22 cellular contexts compared by ENCODE assay signal in the genomic region with DNA sequence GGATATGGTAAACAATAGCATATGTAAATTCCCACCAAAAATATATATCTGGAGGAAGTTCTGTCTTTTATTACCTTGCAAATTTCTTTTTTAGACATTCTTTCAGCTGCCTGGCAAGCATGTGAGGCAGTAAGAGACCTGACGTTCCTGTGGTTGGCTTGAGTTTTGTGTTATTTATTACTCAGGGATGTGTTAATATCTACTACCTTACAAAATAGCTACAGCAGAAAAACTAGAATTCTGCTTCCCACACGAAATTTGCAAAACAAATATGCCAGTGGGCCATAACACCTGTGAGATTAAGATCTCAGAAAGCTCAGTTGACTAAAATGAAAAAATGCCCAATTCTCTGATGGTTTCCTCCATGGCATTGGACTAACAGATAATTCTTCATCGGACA.
A peak's percentile ranks its signal among the peaks of the same experiment; 100 is the strongest.
DNase-seq lines count a peak whose midpoint lies in the region; ATAC-seq, FAIRE-seq and TF ChIP-seq lines count a peak whose summit lies in the region.
"Had no signal": no experiment of that assay in that cellular context is flagged by ENCODE, and none has a peak within 500 bp of the region (broad histone marks: within the 10 kb centered on the region; RNA-seq: fewer than 3 reads in every experiment).

No MANE protein-coding gene starts in this region.

- H3K4me3 ChIP-seq in kidney (ENCODE audit: low read length in 2 of 2), result no peak overlapping the region
- H3K4me3 ChIP-seq: left lung, SK-N-MC, spleen had no signal

- no peaks in the 10 kb centered on the region for H3K4me1 Mint-ChIP-seq in activated CD8-positive, alpha-beta T cell treated with anti-CD3 and anti-CD28 coated beads, Interleukin-2, amount 10 ng/mL, durations not matched to agents 7 days and 5 days (ENCODE audit: low read depth)

- no peaks in the 10 kb centered on the region for H3K9me3 ChIP-seq in kidney (ENCODE audit: control insufficient read depth in 1 of 2, low read length in 2 of 2)
- H3K9me3 ChIP-seq: left lung, spleen had no signal

- intact Hi-C loops in sciatic nerve (cut with DNase I), result no loop called here
- intact Hi-C loops in kidney (cut with DNase I), result no loop called here

- TF ChIP-seq CTCF in GM13977 (IDR thresholded peaks at IDR 0.05; ENCODE audit: extremely low read depth, insufficient read depth, missing control alignments) (no peak), kidney (IDR thresholded peaks at IDR 0.05; ENCODE audit: borderline replicate concordance, extremely low read depth, insufficient read depth) (no peak)

- H3K36me3 Mint-ChIP-seq in activated CD8-positive, alpha-beta T cell treated with anti-CD3 and anti-CD28 coated beads, Interleukin-2, amount 10 ng/mL, durations not matched to agents 7 days and 5 days (ENCODE audit: low read depth), result no peaks in the 10 kb centered on the region
- H3K36me3 Mint-ChIP-seq: activated naive CD8-positive, alpha-beta T cell treated with anti-CD3 and anti-CD28 coated beads, Interleukin-2, amount 10 ng/mL, durations not matched to agents 7 days and 5 days had no signal

- CTCF ChIA-PET in activated CD8-positive, alpha-beta T cell treated with anti-CD3 and anti-CD28 coated beads, Interleukin-2, amount 10 ng/mL, durations not matched to agents 7 days and 5 days (lab: Charles Lee), result interaction anchor here (1.5 kb wide), 1 partner anchor 8 kb away, joined by 5 read pairs; no protein-coding TSS in a partner anchor

- no peaks in the 10 kb centered on the region for H3K36me3 ChIP-seq in kidney (ENCODE audit: control insufficient read depth in 1 of 2, insufficient read depth in 2 of 2, low read length in 2 of 2)
- H3K36me3 ChIP-seq: left lung, spleen had no signal

- in situ Hi-C loops in GM13977 (cut with MboI; ENCODE audit: low pct_unique_long_range_greater_than_20kb, low sequenced_read_pairs, unreplicated experiment), result no loop called here

- H3K27me3 Mint-ChIP-seq in activated CD8-positive, alpha-beta T cell treated with anti-CD3 and anti-CD28 coated beads, Interleukin-2, amount 10 ng/mL, durations not matched to agents 7 days and 5 days (ENCODE audit: low read depth), result peaks cover 6% of the 10 kb centered on the region

- H3K27ac Mint-ChIP-seq in activated CD8-positive, alpha-beta T cell treated with anti-CD3 and anti-CD28 coated beads, Interleukin-2, amount 10 ng/mL, durations not matched to agents 7 days and 5 days, result no peak overlapping the region
- H3K27ac Mint-ChIP-seq: activated naive CD8-positive, alpha-beta T cell treated with anti-CD3 and anti-CD28 coated beads, Interleukin-2, amount 10 ng/mL, durations not matched to agents 7 days and 5 days had no signal

- DNase-seq in GM13977 (ENCODE audit: low spot score) (peak; percentile 11), sciatic nerve (ENCODE audit: low spot score) (no peak), kidney (no peak)
- DNase-seq in activated CD8-positive, alpha-beta T cell treated with anti-CD3 and anti-CD28 coated beads, Interleukin-2, amount 10 ng/mL, durations not matched to agents 7 days and 5 days, result no peak
- DNase-seq: 8988T; activated CD4-positive, alpha-beta T cell treated with anti-CD3 and anti-CD28 coated beads, Interleukin-2, amount 50 U/mL, for 1 hour; activated naive CD8-positive, alpha-beta T cell treated with anti-CD3 and anti-CD28 coated beads, Interleukin-2, amount 10 ng/mL, durations not matched to agents 7 days and 5 days; activated T-cell treated with anti-CD3 and anti-CD28 coated beads, Interleukin-2, amount 50 U/mL, for 1 hour; DMS53; left lung; NCI-H146; NCI-H510A treated with DMSO at 0.1 percent for 48 hours; OCI-M1; spleen had no signal

- H3K4me1 ChIP-seq in kidney (ENCODE audit: control insufficient read depth in 1 of 2, insufficient read depth in 1 of 2, low read depth in 1 of 2, low read length in 2 of 2), result no peaks in the 10 kb centered on the region
- H3K4me1 ChIP-seq: left lung, parathyroid adenoma, spleen had no signal

- FAIRE-seq in kidney (lab: Jason Lieb, UNC), result no peak
- FAIRE-seq: TTC549 had no signal

- no peak overlapping the region for H3K9ac ChIP-seq in kidney (ENCODE audit: low read length in 2 of 2)
- H3K9ac ChIP-seq: parathyroid adenoma had no signal

- POLR2A ChIA-PET in activated CD8-positive, alpha-beta T cell treated with anti-CD3 and anti-CD28 coated beads, Interleukin-2, amount 10 ng/mL, durations not matched to agents 7 days and 5 days (lab: Charles Lee), result interaction anchor here (0.6 kb wide), 1 partner anchor 17 kb away, joined by 3 read pairs; no protein-coding TSS in a partner anchor

- ATAC-seq in GM19328 (IDR thresholded peaks at IDR 0.05; ENCODE audit: unreplicated experiment), result peak; percentile 65
- ATAC-seq in HG02642 (IDR thresholded peaks at IDR 0.05; ENCODE audit: poor library complexity, unreplicated experiment), result peak; percentile 65
- peak; percentile 75 for ATAC-seq in HG03354 (IDR thresholded peaks at IDR 0.05; ENCODE audit: poor library complexity, severe bottlenecking, unreplicated experiment)
- no peak for ATAC-seq in HG03280 (IDR thresholded peaks at IDR 0.05; ENCODE audit: unreplicated experiment)
- ATAC-seq in sciatic nerve, result no peak
- ATAC-seq in activated CD8-positive, alpha-beta T cell treated with anti-CD3 and anti-CD28 coated beads, Interleukin-2, amount 10 ng/mL, durations not matched to agents 7 days and 5 days, result no peak
- ATAC-seq: left lung had no signal

- no peaks in the 10 kb centered on the region for H3K9me3 Mint-ChIP-seq in activated CD8-positive, alpha-beta T cell treated with anti-CD3 and anti-CD28 coated beads, Interleukin-2, amount 10 ng/mL, durations not matched to agents 7 days and 5 days (ENCODE audit: insufficient read depth)

- no peak overlapping the region for H3K4me3 Mint-ChIP-seq in activated CD8-positive, alpha-beta T cell treated with anti-CD3 and anti-CD28 coated beads, Interleukin-2, amount 10 ng/mL, durations not matched to agents 7 days and 5 days
- H3K4me3 Mint-ChIP-seq: activated naive CD8-positive, alpha-beta T cell treated with anti-CD3 and anti-CD28 coated beads, Interleukin-2, amount 10 ng/mL, durations not matched to agents 7 days and 5 days had no signal

- H3K27ac ChIP-seq in kidney (ENCODE audit: low read depth in 2 of 2, low read length in 2 of 2), result no peak overlapping the region
- H3K27ac ChIP-seq: C4-2B, left lung, parathyroid adenoma, SK-N-MC, spleen had no signal

Comparison
In these comparisons a context has a peak if more than half of its experiments do, and no peak if none do; other contexts are left out.
1. ATAC-seq: peak in GM19328 (single experiment), HG02642 (single experiment) and HG03354 (single experiment); none in HG03280 (single experiment), sciatic nerve (single experiment) and activated CD8-positive, alpha-beta T cell treated with anti-CD3 and anti-CD28 coated beads, Interleukin-2, amount 10 ng/mL, durations not matched to agents 7 days and 5 days (single experiment).